Comparison of ENCODE assay signal across 8 cellular contexts in genomic region chr2:73985318-73986084, GRCh38. TPM values are rescaled to one million over a fixed set of nuclear protein-coding genes. Genes with fewer than 3 reads are reported as not detected.
DNase-seq lines count a peak whose midpoint lies in the region; ATAC-seq and TF ChIP-seq lines count a peak whose summit lies in the region.

No MANE protein-coding gene starts in this region.

- peak overlapping the region; percentile 65 for H3K27ac Mint-ChIP-seq in activated T-helper 17 cell treated with anti-CD3 and anti-CD28 coated beads, Interleukin-2, amount 50 U/mL, for 72 hours
- H3K27ac Mint-ChIP-seq in progenitor cell of endocrine pancreas, result peak overlapping the region; percentile 85

- peaks cover 58% of the 10 kb centered on the region for H3K36me3 Mint-ChIP-seq in activated T-helper 17 cell treated with anti-CD3 and anti-CD28 coated beads, Interleukin-2, amount 50 U/mL, for 72 hours (ENCODE audit: low read depth)
- H3K36me3 Mint-ChIP-seq in progenitor cell of endocrine pancreas (ENCODE audit: insufficient read depth), result peaks cover 15% of the 10 kb centered on the region

- H3K4me1 Mint-ChIP-seq in activated T-helper 17 cell treated with anti-CD3 and anti-CD28 coated beads, Interleukin-2, amount 50 U/mL, for 72 hours, result peaks cover 43% of the 10 kb centered on the region
- peaks cover 69% of the 10 kb centered on the region for H3K4me1 Mint-ChIP-seq in progenitor cell of endocrine pancreas (ENCODE audit: low read depth)

- H3K27me3 Mint-ChIP-seq in activated T-helper 17 cell treated with anti-CD3 and anti-CD28 coated beads, Interleukin-2, amount 50 U/mL, for 72 hours, result no peaks in the 10 kb centered on the region
- peaks cover 6% of the 10 kb centered on the region for H3K27me3 Mint-ChIP-seq in progenitor cell of endocrine pancreas

- ATAC-seq in HG02678 (IDR thresholded peaks at IDR 0.05; ENCODE audit: unreplicated experiment) (peak; percentile 42), Right ventricle myocardium inferior (peak; percentile 38)
- peak; percentile 65 for ATAC-seq in activated T-helper 17 cell treated with anti-CD3 and anti-CD28 coated beads, Interleukin-2, amount 50 U/mL, for 72 hours (replicated peaks)

- no peak for TF ChIP-seq CTCF in progenitor cell of endocrine pancreas (IDR thresholded peaks at IDR 0.05; ENCODE audit: unreplicated experiment)

- H3K9me3 Mint-ChIP-seq in activated T-helper 17 cell treated with anti-CD3 and anti-CD28 coated beads, Interleukin-2, amount 50 U/mL, for 72 hours, result no peaks in the 10 kb centered on the region
- no peaks in the 10 kb centered on the region for H3K9me3 Mint-ChIP-seq in progenitor cell of endocrine pancreas (ENCODE audit: low read depth)

- peak overlapping the region; percentile 97 for H3K4me3 Mint-ChIP-seq in activated T-helper 17 cell treated with anti-CD3 and anti-CD28 coated beads, Interleukin-2, amount 50 U/mL, for 72 hours
- H3K4me3 Mint-ChIP-seq in progenitor cell of endocrine pancreas (ENCODE audit: low read depth), result peak overlapping the region; percentile 78

- intact Hi-C loops in Right ventricle myocardium inferior (cut with DNase I), result loop anchor here (5.0 to 10.0 kb wide), 2 partner anchors 161 to 162 kb away; partner anchors contain the start of genes BOLA3 and STAMBP

- DNase-seq in DMS 273 (lab: John Stamatoyannopoulos, UW; ENCODE audit: unreplicated experiment) (peak; percentile 77), DMS 273 treated with DMSO at 0.1 percent for 48 hours (lab: John Stamatoyannopoulos, UW) (no peak), OCI-M1 (lab: John Stamatoyannopoulos, UW) (peak; percentile 69), Right ventricle myocardium inferior (ENCODE audit: missing footprints) (peak; percentile 80), progenitor cell of endocrine pancreas (ENCODE audit: low spot score, unreplicated experiment) (peak; percentile 37), NCI-H2107 treated with DMSO at 0.1 percent for 48 hours (lab: John Stamatoyannopoulos, UW; ENCODE audit: unreplicated experiment) (no peak)

RNA-seq across cellular contexts. Expression of gene TET3, which starts 0.8 kb away (rescaled TPM):
- total RNA-seq in activated T-helper 17 cell treated with anti-CD3 and anti-CD28 coated beads, Interleukin-2, amount 50 U/mL, for 72 hours, result 10 to 100 TPM; 15.1 to 42.6 TPM
- total RNA-seq in Right ventricle myocardium inferior, result 2.6 TPM
- total RNA-seq in progenitor cell of endocrine pancreas, result 38.2 and 40.7 TPM in 2 replicates

RNA-seq across cellular contexts. Expression of gene DGUOK, which starts 58.8 kb away (rescaled TPM):
- 10 to 100 TPM; 66.7 to 87.8 TPM for total RNA-seq in activated T-helper 17 cell treated with anti-CD3 and anti-CD28 coated beads, Interleukin-2, amount 50 U/mL, for 72 hours
- 17.9 TPM for total RNA-seq in Right ventricle myocardium inferior
- total RNA-seq in progenitor cell of endocrine pancreas, result 63.8 and 66.9 TPM in 2 replicates

Comparison
In these comparisons a context has a peak if more than half of its experiments do, and no peak if none do; other contexts are left out.
1. DNase-seq: peak in DMS 273 (single experiment), OCI-M1 (single experiment), Right ventricle myocardium inferior (single experiment) and progenitor cell of endocrine pancreas (single experiment); none in DMS 273 treated with DMSO at 0.1 percent for 48 hours (single experiment) and NCI-H2107 treated with DMSO at 0.1 percent for 48 hours (single experiment).
2. Peak in every context shown above with its lines, with median percentiles within 50 percentile points of each other: ATAC-seq.